17 cellular contexts compared by ENCODE assay signal in the genomic region with DNA sequence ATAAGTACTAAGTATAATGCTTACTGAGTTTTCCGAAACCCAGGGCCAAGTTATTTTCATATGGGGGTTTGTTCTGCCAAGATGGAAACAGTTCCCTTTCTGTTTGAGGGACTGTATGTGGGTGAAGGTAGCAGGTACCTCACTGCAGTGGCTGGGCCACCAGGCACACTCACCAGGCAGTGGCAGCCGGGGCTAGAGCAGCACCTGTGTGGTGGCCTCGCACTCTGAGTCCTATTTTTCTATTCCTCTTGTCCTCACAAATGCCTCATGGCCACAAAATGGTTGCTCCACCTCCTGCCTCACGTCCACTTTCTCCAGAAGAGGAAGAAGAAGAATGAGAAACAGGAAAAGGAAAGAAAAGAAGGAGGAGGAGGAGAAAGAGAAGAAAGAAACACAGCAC.
DNase-seq lines count a peak whose midpoint lies in the region; TF ChIP-seq lines count a peak whose summit lies in the region.
"Had no signal": no experiment of that assay in that cellular context is flagged by ENCODE, and none has a peak within 500 bp of the region (broad histone marks: within the 10 kb centered on the region; RNA-seq: fewer than 3 reads in every experiment).

No MANE protein-coding gene starts in this region.

- no peaks in the 10 kb centered on the region for H3K4me1 Mint-ChIP-seq in endodermal cell

- peak; percentile 21 for DNase-seq in activated CD8-positive, alpha-beta memory T cell treated with anti-CD3 and anti-CD28 coated beads for 24 hours
- no peak for DNase-seq in activated CD8-positive, alpha-beta memory T cell treated with anti-CD3 and anti-CD28 coated beads, Interleukin-2, amount 50 U/mL, for 4 hours
- DNase-seq in endodermal cell, result peak; percentile 3
- DNase-seq in posterior vena cava (ENCODE audit: low spot score), result peak; percentile 61
- DNase-seq in tibial artery, result peak; percentile 16 to 29
- DNase-seq in activated gamma-delta T cell treated with Interleukin-2 at 50 U/mL for 16 hours, result no peak
- DNase-seq in DMS153 (lab: John Stamatoyannopoulos, UW), result no peak
- no peak for DNase-seq in KG1 (lab: John Stamatoyannopoulos, UW)
- DNase-seq: Calu3, DMS 273 treated with DMSO at 0.1 percent for 48 hours, DMS79, GM23248 had no signal

- H3K36me3 Mint-ChIP-seq in endodermal cell (ENCODE audit: low read depth), result no peaks in the 10 kb centered on the region
- H3K36me3 Mint-ChIP-seq: CD8-positive, alpha-beta memory T cell had no signal

- no peak overlapping the region for H3K4me3 Mint-ChIP-seq in endodermal cell
- H3K4me3 Mint-ChIP-seq: CD8-positive, alpha-beta memory T cell had no signal

- H3K9me3 ChIP-seq in endodermal cell (ENCODE audit: control insufficient read depth, low read length) (no peaks in the 10 kb centered on the region), tibial artery (no peaks in the 10 kb centered on the region)
- H3K9me3 ChIP-seq: BLaER1 had no signal

- WGBS in endodermal cell (ENCODE audit: insufficient coverage in 1 of 2, insufficient read length in 1 of 2), 2 experiments, result 86 to 100% methylated on average over 1 to 4 of the region's 4 CpGs

- H3K27ac ChIP-seq in endodermal cell (ENCODE audit: low read depth, low read length) (no peak overlapping the region), tibial artery (no peak overlapping the region)
- H3K27ac ChIP-seq: 22Rv1, BLaER1, GM23248, HL-60 had no signal

- no peak overlapping the region for H3K27ac Mint-ChIP-seq in endodermal cell
- H3K27ac Mint-ChIP-seq: CD8-positive, alpha-beta memory T cell had no signal

- TF ChIP-seq CTCF in endodermal cell (conservative IDR thresholded peaks at IDR 0.05), result no peak
- TF ChIP-seq CTCF in tibial artery (IDR thresholded peaks at IDR 0.05), result no peak

- H3K9me3 Mint-ChIP-seq in endodermal cell, result no peaks in the 10 kb centered on the region
- H3K9me3 Mint-ChIP-seq: CD8-positive, alpha-beta memory T cell had no signal

- H3K36me3 ChIP-seq in endodermal cell (ENCODE audit: control insufficient read depth, insufficient read depth, low read length), result no peaks in the 10 kb centered on the region
- H3K36me3 ChIP-seq in tibial artery, result no peaks in the 10 kb centered on the region
- H3K36me3 ChIP-seq: BLaER1 had no signal

- no peaks in the 10 kb centered on the region for H3K27me3 ChIP-seq in endodermal cell (ENCODE audit: control insufficient read depth, insufficient read depth, low read length, poor library complexity, severe bottlenecking)
- H3K27me3 ChIP-seq in tibial artery, result no peaks in the 10 kb centered on the region
- H3K27me3 ChIP-seq: BLaER1 had no signal

- H3K9ac ChIP-seq in endodermal cell (ENCODE audit: extremely low read depth, low read length, poor library complexity, severe bottlenecking), result no peak overlapping the region
- H3K9ac ChIP-seq: BLaER1, GM23248 had no signal

- H3K27me3 Mint-ChIP-seq in endodermal cell (ENCODE audit: insufficient read depth), result peaks cover 10% of the 10 kb centered on the region

- intact Hi-C loops in posterior vena cava (cut with DNase I), result no loop called here
- intact Hi-C loops in tibial artery (cut with DNase I; ENCODE audit: low total_unique reads), result no loop called here

- no peaks in the 10 kb centered on the region for H3K4me1 ChIP-seq in endodermal cell (ENCODE audit: control insufficient read depth, insufficient read depth, low read length)
- no peaks in the 10 kb centered on the region for H3K4me1 ChIP-seq in tibial artery
- H3K4me1 ChIP-seq: BLaER1 had no signal

- H3K4me3 ChIP-seq in endodermal cell (ENCODE audit: low read length) (no peak overlapping the region), tibial artery (no peak overlapping the region)
- H3K4me3 ChIP-seq: BLaER1, GM12878, GM23248 had no signal

Comparison
In these comparisons a context has a peak if more than half of its experiments do, and no peak if none do; other contexts are left out.
1. DNase-seq: peak in activated CD8-positive, alpha-beta memory T cell treated with anti-CD3 and anti-CD28 coated beads for 24 hours (single experiment), endodermal cell (single experiment), posterior vena cava (single experiment) and tibial artery (2 of 2); none in activated CD8-positive, alpha-beta memory T cell treated with anti-CD3 and anti-CD28 coated beads, Interleukin-2, amount 50 U/mL, for 4 hours (single experiment), activated gamma-delta T cell treated with Interleukin-2 at 50 U/mL for 16 hours (single experiment), DMS153 (single experiment) and KG1 (single experiment).